Comparison of ENCODE assay signal across 11 cellular contexts in genomic region chr13:99301913-99302636, GRCh38. TPM values are rescaled to one million over a fixed set of nuclear protein-coding genes. Genes with fewer than 3 reads are reported as not detected.
DNase-seq lines count a peak whose midpoint lies in the region; ATAC-seq and TF ChIP-seq lines count a peak whose summit lies in the region.
"Had no signal": no experiment of that assay in that cellular context is flagged by ENCODE, and none has a peak within 500 bp of the region (broad histone marks: within the 10 kb centered on the region; RNA-seq: fewer than 3 reads in every experiment).

No MANE protein-coding gene starts in this region.

- H3K27ac Mint-ChIP-seq in activated CD4-positive, alpha-beta T cell treated with anti-CD3 and anti-CD28 coated beads, Interleukin-2, amount 10 ng/mL, durations not matched to agents 7 days and 5 days: peak overlapping the region; percentile 91
- H3K27ac Mint-ChIP-seq in activated naive CD8-positive, alpha-beta T cell treated with anti-CD3 and anti-CD28 coated beads for 36 hours: peak overlapping the region; percentile 17

- H3K4me3 ChIP-seq in Karpas-422 (ENCODE audit: low read length) (no peak overlapping the region), neutrophil (ENCODE audit: low read depth in 1 of 2, low read length in 1 of 2) (no peak overlapping the region), body of pancreas (no peak overlapping the region)
- H3K4me3 ChIP-seq: PC-9 had no signal

- no peak for TF ChIP-seq POLR2A in body of pancreas (IDR thresholded peaks at IDR 0.05)

- H2AFZ ChIP-seq in Karpas-422 (ENCODE audit: low read length): no peak overlapping the region
- H2AFZ ChIP-seq: PC-9 had no signal

- H3K27me3 ChIP-seq in Karpas-422 (ENCODE audit: low read length): no peaks in the 10 kb centered on the region
- H3K27me3 ChIP-seq in neutrophil: no peaks in the 10 kb centered on the region
- H3K27me3 ChIP-seq in body of pancreas: no peaks in the 10 kb centered on the region

- H3K27ac ChIP-seq in Karpas-422 (ENCODE audit: low read length) (peak overlapping the region; percentile 55), neutrophil (peak overlapping the region; percentile 47), body of pancreas (no peak overlapping the region)
- H3K27ac ChIP-seq: PC-9 had no signal

- 43 to 48% methylated on average over 1 of the region's 1 CpG for WGBS in body of pancreas, 2 donors

- H3K4me2 ChIP-seq in Karpas-422 (ENCODE audit: low read depth, low read length, poor library complexity, severe bottlenecking): peak overlapping the region; percentile 31
- H3K4me2 ChIP-seq: PC-9 had no signal

- peaks cover 67% of the 10 kb centered on the region for H3K4me1 ChIP-seq in Karpas-422 (ENCODE audit: low read length)
- peaks cover 6 to 28% of the 10 kb centered on the region in 2 experiments for H3K4me1 ChIP-seq in neutrophil (ENCODE audit: control insufficient read depth in 1 of 2, insufficient read depth in 1 of 2, low read depth in 1 of 2, low read length in 1 of 2)
- H3K4me1 ChIP-seq in body of pancreas: no peaks in the 10 kb centered on the region

- DNase-seq in activated CD4-positive, alpha-beta T cell treated with anti-CD3 and anti-CD28 coated beads, Interleukin-2, amount 10 ng/mL, durations not matched to agents 7 days and 5 days: no peak
- DNase-seq in activated CD4-positive, alpha-beta T cell treated with anti-CD3 and anti-CD28 coated beads, Interleukin-2, amount 50 U/mL, for 48 hours: no peak
- DNase-seq in Karpas-422 (no peak), body of pancreas (no peak), hepatic stellate cell (ENCODE audit: low spot score) (no peak)
- DNase-seq in activated naive CD8-positive, alpha-beta T cell treated with anti-CD3 and anti-CD28 coated beads for 36 hours: no peak
- DNase-seq: PC-9, retina had no signal

- H3K9ac ChIP-seq in Karpas-422 (ENCODE audit: low read length): no peak overlapping the region

- intact Hi-C loops in body of pancreas (cut with DNase I): no loop called here

- H3K9me3 Mint-ChIP-seq in activated CD4-positive, alpha-beta T cell treated with anti-CD3 and anti-CD28 coated beads, Interleukin-2, amount 10 ng/mL, durations not matched to agents 7 days and 5 days: no peaks in the 10 kb centered on the region
- no peaks in the 10 kb centered on the region for H3K9me3 Mint-ChIP-seq in activated naive CD8-positive, alpha-beta T cell treated with anti-CD3 and anti-CD28 coated beads for 36 hours

- peak overlapping the region; percentile 77 for H3K4me3 Mint-ChIP-seq in activated CD4-positive, alpha-beta T cell treated with anti-CD3 and anti-CD28 coated beads, Interleukin-2, amount 10 ng/mL, durations not matched to agents 7 days and 5 days
- H3K4me3 Mint-ChIP-seq in activated naive CD8-positive, alpha-beta T cell treated with anti-CD3 and anti-CD28 coated beads for 36 hours: no peak overlapping the region

- POLR2A ChIA-PET in activated CD4-positive, alpha-beta T cell treated with anti-CD3 and anti-CD28 coated beads, Interleukin-2, amount 10 ng/mL, durations not matched to agents 7 days and 5 days (lab: Charles Lee): no interaction called here

- peaks cover 71% of the 10 kb centered on the region for H3K79me2 ChIP-seq in Karpas-422 (ENCODE audit: low read length)

- TF ChIP-seq CTCF in neutrophil (IDR thresholded peaks at IDR 0.05): no peak
- TF ChIP-seq CTCF in body of pancreas (IDR thresholded peaks at IDR 0.05): no peak

- CTCF ChIA-PET in activated CD4-positive, alpha-beta T cell treated with anti-CD3 and anti-CD28 coated beads, Interleukin-2, amount 10 ng/mL, durations not matched to agents 7 days and 5 days (lab: Charles Lee): interaction anchor here (0.7 to 2.8 kb wide), 9 partner anchors 9 to 135 kb away, joined by 3 to 11 read pairs (median 5); no protein-coding TSS in a partner anchor

- ATAC-seq in body of pancreas: no peak
- no peak for ATAC-seq in activated CD4-positive, CD25-positive, alpha-beta regulatory T cell treated with anti-CD3 and anti-CD28 coated beads, Interleukin-2, amount 50 U/mL, for 24 hours

- H3K9me3 ChIP-seq in Karpas-422 (ENCODE audit: low read length) (no peaks in the 10 kb centered on the region), neutrophil (no peaks in the 10 kb centered on the region), body of pancreas (no peaks in the 10 kb centered on the region)

- peaks cover 77% of the 10 kb centered on the region for H3K4me1 Mint-ChIP-seq in activated CD4-positive, alpha-beta T cell treated with anti-CD3 and anti-CD28 coated beads, Interleukin-2, amount 10 ng/mL, durations not matched to agents 7 days and 5 days
- H3K4me1 Mint-ChIP-seq in activated naive CD8-positive, alpha-beta T cell treated with anti-CD3 and anti-CD28 coated beads for 36 hours: peaks cover 70% of the 10 kb centered on the region

- H4K20me1 ChIP-seq in Karpas-422 (ENCODE audit: insufficient read depth, low read depth, low read length): no peaks in the 10 kb centered on the region

- no peaks in the 10 kb centered on the region for H3K36me3 ChIP-seq in Karpas-422 (ENCODE audit: insufficient read depth, low read length)
- H3K36me3 ChIP-seq in neutrophil: no peaks in the 10 kb centered on the region
- H3K36me3 ChIP-seq in body of pancreas (replicated peaks in 1 of 2; ENCODE audit: insufficient read depth in 1 of 2, low read depth in 2 of 2): no peaks in the 10 kb centered on the region

- peaks cover 56% of the 10 kb centered on the region for H3K36me3 Mint-ChIP-seq in activated CD4-positive, alpha-beta T cell treated with anti-CD3 and anti-CD28 coated beads, Interleukin-2, amount 10 ng/mL, durations not matched to agents 7 days and 5 days (ENCODE audit: low read depth)
- H3K36me3 Mint-ChIP-seq in activated naive CD8-positive, alpha-beta T cell treated with anti-CD3 and anti-CD28 coated beads for 36 hours: peaks cover 34% of the 10 kb centered on the region

- no peaks in the 10 kb centered on the region for H3K27me3 Mint-ChIP-seq in activated CD4-positive, alpha-beta T cell treated with anti-CD3 and anti-CD28 coated beads, Interleukin-2, amount 10 ng/mL, durations not matched to agents 7 days and 5 days
- no peaks in the 10 kb centered on the region for H3K27me3 Mint-ChIP-seq in activated naive CD8-positive, alpha-beta T cell treated with anti-CD3 and anti-CD28 coated beads for 36 hours

- no peaks in the 10 kb centered on the region for H3K9me2 ChIP-seq in Karpas-422 (replicated peaks; ENCODE audit: insufficient read depth, low read length)

RNA-seq across cellular contexts. Expression of gene GPR183, which starts 5.1 kb away (rescaled TPM):
- total RNA-seq in activated CD4-positive, alpha-beta T cell treated with anti-CD3 and anti-CD28 coated beads, Interleukin-2, amount 10 ng/mL, durations not matched to agents 7 days and 5 days: 10 to 100 TPM; 41.4 to 45.1 TPM
- 0.11 TPM in 1 of 2 replicates, not detected in the other for total RNA-seq in Karpas-422 (2014; rRNA removed; shearing (Covaris generic); ENCODE audit: low replicate concordance)
- 1 to 10 TPM; 4.3 to 4.5 TPM for total RNA-seq in activated naive CD8-positive, alpha-beta T cell treated with anti-CD3 and anti-CD28 coated beads for 36 hours
- 1 to 10 TPM in 1 of 2 donors, not detected in 1; 3.6 TPM for total RNA-seq in body of pancreas
- total RNA-seq: PC-9 had no signal

RNA-seq across cellular contexts. Expression of gene GPR18, which starts 43.9 kb away (rescaled TPM):
- total RNA-seq in activated CD4-positive, alpha-beta T cell treated with anti-CD3 and anti-CD28 coated beads, Interleukin-2, amount 10 ng/mL, durations not matched to agents 7 days and 5 days: 10 to 100 TPM; 19.7 to 25.4 TPM
- 45.4 and 126 TPM in 2 replicates for total RNA-seq in Karpas-422 (2014; rRNA removed; shearing (Covaris generic); ENCODE audit: low replicate concordance)
- total RNA-seq in activated naive CD8-positive, alpha-beta T cell treated with anti-CD3 and anti-CD28 coated beads for 36 hours: 10 to 100 TPM; 16.9 to 17.6 TPM
- total RNA-seq in body of pancreas: not detected
- total RNA-seq: frontal cortex, PC-9 had no signal

Comparison
In these comparisons a context has a peak if more than half of its experiments do, and no peak if none do; other contexts are left out.
1. H3K27ac ChIP-seq: peak in Karpas-422 (single experiment) and neutrophil (single experiment); none in body of pancreas (0 of 4).
2. RNA of gene GPR183, which starts 5.1 kb away (total RNA-seq): 41.4 to 45.1 TPM in activated CD4-positive, alpha-beta T cell treated with anti-CD3 and anti-CD28 coated beads, Interleukin-2, amount 10 ng/mL, durations not matched to agents 7 days and 5 days; 4.3 to 4.5 TPM in activated naive CD8-positive, alpha-beta T cell treated with anti-CD3 and anti-CD28 coated beads for 36 hours, 3.6 TPM in body of pancreas and 0.11 TPM in Karpas-422; every median in the first group is over 4 times any median in the second.
3. RNA of gene GPR18, which starts 43.9 kb away (total RNA-seq): 45.4 to 126 TPM in Karpas-422, 19.7 to 25.4 TPM in activated CD4-positive, alpha-beta T cell treated with anti-CD3 and anti-CD28 coated beads, Interleukin-2, amount 10 ng/mL, durations not matched to agents 7 days and 5 days and 16.9 to 17.6 TPM in activated naive CD8-positive, alpha-beta T cell treated with anti-CD3 and anti-CD28 coated beads for 36 hours; not detected in body of pancreas; every median in the first group is over 10 times any median in the second.